Comparison of ENCODE assay signal across 27 cellular contexts in the genomic region with DNA sequence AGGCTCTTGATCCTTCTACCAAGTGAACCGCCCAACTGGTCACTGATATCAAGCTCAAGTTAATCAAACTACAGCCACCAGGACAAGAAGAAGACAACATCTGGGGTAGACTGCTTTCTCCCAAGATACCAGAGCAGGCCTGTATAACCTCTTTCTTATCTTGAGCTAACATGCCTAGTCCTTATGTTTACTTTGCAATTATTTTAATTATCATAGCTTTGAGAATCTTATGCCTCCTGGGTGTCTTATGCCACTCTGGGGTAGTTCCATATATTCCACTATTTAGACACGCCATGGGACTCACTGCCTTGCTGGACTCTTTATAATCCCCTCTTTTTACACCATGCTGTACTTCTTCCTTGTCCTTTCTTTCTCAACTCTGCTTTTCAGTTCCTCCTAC.
"Had no signal": no experiment of that assay in that cellular context is flagged by ENCODE, and none has a peak within 500 bp of the region (broad histone marks: within the 10 kb centered on the region; RNA-seq: fewer than 3 reads in every experiment).

No MANE protein-coding gene starts in this region.

- DNase-seq: activated B cell treated with CpG ODN at 0.5 μM for 24 hours; activated CD4-positive, alpha-beta T cell treated with anti-CD3 and anti-CD28 coated beads for 48 hours; activated CD4-positive, alpha-beta T cell treated with anti-CD3 and anti-CD28 coated beads, Interleukin-2, amount 50 U/mL, for 1 hour; activated CD4-positive, alpha-beta T cell treated with anti-CD3 and anti-CD28 coated beads, Interleukin-2, amount 50 U/mL, for 48 hours; activated CD8-positive, alpha-beta memory T cell treated with anti-CD3 and anti-CD28 coated beads for 24 hours; activated CD8-positive, alpha-beta T cell treated with anti-CD3 and anti-CD28 coated beads for 36 hours; activated effector memory CD4-positive, alpha-beta T cell treated with Interleukin-2 at 50 U/mL for 16 hours; activated gamma-delta T cell treated with Interleukin-2 at 50 U/mL for 16 hours; activated naive CD4-positive, alpha-beta T cell treated with anti-CD3 and anti-CD28 coated beads, Interleukin-2, amount 50 U/mL, for 16 hours; activated naive CD4-positive, alpha-beta T cell treated with Interleukin-2 at 50 U/mL for 16 hours; activated T-cell treated with anti-CD3 and anti-CD28 coated beads, Interleukin-2, amount 50 U/mL, for 4 hours; amniotic stem cell; anterior cingulate cortex; brain microvascular endothelial cell; dorsolateral prefrontal cortex; effector memory CD4-positive, alpha-beta T cell; endodermal cell; esophagus squamous epithelium; foreskin melanocyte; heart right ventricle; T-helper 2 cell; WERI-Rb-1 had no signal

- ATAC-seq: activated CD4-positive, CD25-positive, alpha-beta regulatory T cell treated with anti-CD3 and anti-CD28 coated beads, Interleukin-2, amount 50 U/mL, for 24 hours; activated CD8-positive, alpha-beta T cell treated with anti-CD3 and anti-CD28 coated beads for 36 hours; activated T-cell treated with anti-CD3 and anti-CD28 coated beads, Interleukin-2, amount 50 U/mL, for 4 hours; activated T-helper 17 cell treated with anti-CD3 and anti-CD28 coated beads, Interleukin-2, amount 50 U/mL, for 72 hours; gastroesophageal sphincter; heart right ventricle had no signal

- H3K9me3 ChIP-seq: esophagus squamous epithelium, gastroesophageal sphincter, heart right ventricle had no signal

- H3K27ac ChIP-seq: brain microvascular endothelial cell, coronary artery, dorsolateral prefrontal cortex, esophagus squamous epithelium, gastroesophageal sphincter, heart right ventricle, hepatocyte, WERI-Rb-1 had no signal

- H3K27me3 ChIP-seq: brain microvascular endothelial cell, dorsolateral prefrontal cortex, gastroesophageal sphincter, heart right ventricle, hepatocyte had no signal

- H3K36me3 ChIP-seq: brain microvascular endothelial cell, esophagus squamous epithelium, gastroesophageal sphincter, heart right ventricle, WERI-Rb-1 had no signal

- H3K4me1 ChIP-seq: esophagus squamous epithelium, gastroesophageal sphincter had no signal

- H3K4me3 ChIP-seq: coronary artery, dorsolateral prefrontal cortex, esophagus squamous epithelium, gastroesophageal sphincter, heart right ventricle, hepatocyte had no signal
